11 cellular contexts compared by ENCODE assay signal in the genomic region with DNA sequence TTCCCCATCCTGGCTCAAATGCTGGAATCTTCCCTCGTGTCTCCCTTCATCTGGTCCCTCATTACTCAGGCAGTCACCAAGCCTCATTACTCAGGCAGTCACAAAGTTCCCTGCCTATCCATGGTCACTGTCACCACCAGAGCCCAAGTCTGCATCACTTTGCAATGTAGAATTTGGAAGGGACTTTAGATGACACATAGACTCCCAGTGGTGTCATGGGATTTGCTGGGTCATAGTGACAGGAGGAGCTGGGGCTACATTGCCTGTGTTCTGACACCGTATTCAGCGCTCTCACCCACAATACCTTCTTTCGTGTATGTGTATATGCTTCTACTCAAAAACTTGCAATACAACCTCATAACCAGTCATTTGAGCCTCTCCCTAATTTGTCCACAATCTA. TPM values are rescaled to one million over a fixed set of nuclear protein-coding genes. Genes with fewer than 3 reads are reported as not detected.
DNase-seq lines count a peak whose midpoint lies in the region; ATAC-seq and TF ChIP-seq lines count a peak whose summit lies in the region.
"Had no signal": no experiment of that assay in that cellular context is flagged by ENCODE, and none has a peak within 500 bp of the region (broad histone marks: within the 10 kb centered on the region; RNA-seq: fewer than 3 reads in every experiment).

No MANE protein-coding gene starts in this region.

- POLR2A ChIA-PET in CD8-positive, alpha-beta memory T cell (lab: Charles Lee) = interaction anchor here (3.2 kb wide), 1 partner anchor 25 kb away, joined by 13 read pairs; the partner anchor contains the start of gene AGBL5

- peak overlapping the region in 5 of 8 donors; percentile 20 to 85 (median 63) for H3K27ac Mint-ChIP-seq in CD8-positive, alpha-beta memory T cell
- peak overlapping the region; percentile 73 for H3K27ac Mint-ChIP-seq in activated T-helper 2 cell treated with anti-CD3 and anti-CD28 coated beads, Interferon-gamma antibody, Interleukin-2, Interleukin-4, amounts not matched to agents 10 μg/mL and 5 μg/mL and 100 μg/mL, durations not matched to agents 14 hours and 24 hours and 36 hours
- H3K27ac Mint-ChIP-seq in neural progenitor cell = no peak overlapping the region
- H3K27ac Mint-ChIP-seq: memory B cell had no signal

- H3K79me2 ChIP-seq in neural progenitor cell (ENCODE audit: low read depth) = peaks cover under 1% of the 10 kb centered on the region

- H3F3A ChIP-seq in neural progenitor cell (ENCODE audit: low read depth) = peaks cover 21% of the 10 kb centered on the region

- H3K9ac ChIP-seq in neural progenitor cell = no peak overlapping the region

- H3K27me3 Mint-ChIP-seq in CD8-positive, alpha-beta memory T cell = peaks cover 0 to 2% of the 10 kb centered on the region in 2 donors
- no peaks in the 10 kb centered on the region for H3K27me3 Mint-ChIP-seq in activated T-helper 2 cell treated with anti-CD3 and anti-CD28 coated beads, Interferon-gamma antibody, Interleukin-2, Interleukin-4, amounts not matched to agents 10 μg/mL and 5 μg/mL and 100 μg/mL, durations not matched to agents 14 hours and 24 hours and 36 hours (ENCODE audit: low read depth)
- H3K27me3 Mint-ChIP-seq in neural progenitor cell (ENCODE audit: insufficient read depth, low read depth) = peaks cover 2% of the 10 kb centered on the region

- H3K9me3 Mint-ChIP-seq in CD8-positive, alpha-beta memory T cell = no peaks in the 10 kb centered on the region
- no peaks in the 10 kb centered on the region for H3K9me3 Mint-ChIP-seq in activated T-helper 2 cell treated with anti-CD3 and anti-CD28 coated beads, Interferon-gamma antibody, Interleukin-2, Interleukin-4, amounts not matched to agents 10 μg/mL and 5 μg/mL and 100 μg/mL, durations not matched to agents 14 hours and 24 hours and 36 hours
- H3K9me3 Mint-ChIP-seq in neural progenitor cell = no peaks in the 10 kb centered on the region
- H3K9me3 Mint-ChIP-seq: memory B cell had no signal

- no peak overlapping the region for H2AFZ ChIP-seq in neural progenitor cell (replicated peaks)

- no peak overlapping the region for H3K4me3 ChIP-seq in CD8-positive, alpha-beta memory T cell (ENCODE audit: low read length)
- H3K4me3 ChIP-seq in neural progenitor cell = no peak overlapping the region
- no peak overlapping the region for H3K4me3 ChIP-seq in brain microvascular endothelial cell (ENCODE audit: low read depth, low read length)
- H3K4me3 ChIP-seq: body of pancreas, right atrium auricular region had no signal

- H3K4me1 Mint-ChIP-seq in CD8-positive, alpha-beta memory T cell = peaks cover 41 to 49% (median 44%) of the 10 kb centered on the region in 3 donors
- H3K4me1 Mint-ChIP-seq in activated T-helper 2 cell treated with anti-CD3 and anti-CD28 coated beads, Interferon-gamma antibody, Interleukin-2, Interleukin-4, amounts not matched to agents 10 μg/mL and 5 μg/mL and 100 μg/mL, durations not matched to agents 14 hours and 24 hours and 36 hours (ENCODE audit: low read depth) = peaks cover 50% of the 10 kb centered on the region
- H3K4me1 Mint-ChIP-seq in neural progenitor cell = peaks cover 61% of the 10 kb centered on the region

- intact Hi-C loops in activated T-helper 2 cell treated with anti-CD3 and anti-CD28 coated beads, Interferon-gamma antibody, Interleukin-2, Interleukin-4, amounts not matched to agents 10 μg/mL and 5 μg/mL and 100 μg/mL, durations not matched to agents 14 hours and 24 hours and 36 hours (cut with micrococcal nuclease) = no loop called here

- H3K36me3 ChIP-seq in CD8-positive, alpha-beta memory T cell (ENCODE audit: insufficient read depth, low read length) = no peaks in the 10 kb centered on the region
- H3K36me3 ChIP-seq in neural progenitor cell (no peaks in the 10 kb centered on the region), brain microvascular endothelial cell (replicated peaks) (peaks cover under 1% of the 10 kb centered on the region)
- H3K36me3 ChIP-seq: right atrium auricular region had no signal

- H3K27me3 ChIP-seq in CD8-positive, alpha-beta memory T cell (ENCODE audit: insufficient read depth, low read length, poor library complexity, severe bottlenecking) = no peaks in the 10 kb centered on the region
- H3K27me3 ChIP-seq in neural progenitor cell (no peaks in the 10 kb centered on the region), brain microvascular endothelial cell (replicated peaks) (no peaks in the 10 kb centered on the region)
- H3K27me3 ChIP-seq: body of pancreas, right atrium auricular region had no signal

- no peaks in the 10 kb centered on the region for H4K20me1 ChIP-seq in neural progenitor cell (ENCODE audit: low read depth)

- CTCF ChIA-PET in CD8-positive, alpha-beta memory T cell (lab: Charles Lee) = no interaction called here

- H3K4me2 ChIP-seq in neural progenitor cell = no peak overlapping the region

- H3K4me1 ChIP-seq in CD8-positive, alpha-beta memory T cell (ENCODE audit: insufficient read depth, low read length) = peaks cover 37% of the 10 kb centered on the region
- peaks cover 16% of the 10 kb centered on the region for H3K4me1 ChIP-seq in neural progenitor cell

- peak overlapping the region in 3 of 7 donors; percentile 1 to 43 (median 10) for H3K4me3 Mint-ChIP-seq in CD8-positive, alpha-beta memory T cell
- no peak overlapping the region for H3K4me3 Mint-ChIP-seq in activated T-helper 2 cell treated with anti-CD3 and anti-CD28 coated beads, Interferon-gamma antibody, Interleukin-2, Interleukin-4, amounts not matched to agents 10 μg/mL and 5 μg/mL and 100 μg/mL, durations not matched to agents 14 hours and 24 hours and 36 hours (ENCODE audit: low read depth)
- H3K4me3 Mint-ChIP-seq in neural progenitor cell = peak overlapping the region; percentile 1
- H3K4me3 Mint-ChIP-seq: memory B cell had no signal

- H3K27ac ChIP-seq in CD8-positive, alpha-beta memory T cell (ENCODE audit: low read depth, low read length) = no peak overlapping the region
- H3K27ac ChIP-seq in neural progenitor cell (no peak overlapping the region), brain microvascular endothelial cell (no peak overlapping the region)
- H3K27ac ChIP-seq: body of pancreas had no signal

- H3K9me3 ChIP-seq in CD8-positive, alpha-beta memory T cell (ENCODE audit: low read length) = no peaks in the 10 kb centered on the region
- no peaks in the 10 kb centered on the region for H3K9me3 ChIP-seq in neural progenitor cell (ENCODE audit: low read depth)
- H3K9me3 ChIP-seq: body of pancreas, right atrium auricular region had no signal

- in situ Hi-C loops in brain microvascular endothelial cell (cut with HindIII; ENCODE audit: low pct_ligation_motif_present, low sequenced_read_pairs) = no loop called here

- DNase-seq in CD8-positive, alpha-beta memory T cell = no peak
- DNase-seq in activated T-helper 2 cell treated with anti-CD3 and anti-CD28 coated beads, Interferon-gamma antibody, Interleukin-2, Interleukin-4, amounts not matched to agents 10 μg/mL and 5 μg/mL and 100 μg/mL, durations not matched to agents 14 hours and 24 hours and 36 hours (ENCODE audit: low spot score) = no peak
- DNase-seq in neural progenitor cell (ENCODE audit: low spot score) = no peak
- DNase-seq in brain microvascular endothelial cell = no peak
- DNase-seq: body of pancreas, hypothalamus, NCI-H2107 had no signal

- ATAC-seq in HG02884 (IDR thresholded peaks at IDR 0.05; ENCODE audit: unreplicated experiment) (no peak), HG03039 (IDR thresholded peaks at IDR 0.05; ENCODE audit: unreplicated experiment) (no peak)
- ATAC-seq: body of pancreas had no signal

- no peak for TF ChIP-seq CTCF in neural progenitor cell (IDR thresholded peaks at IDR 0.05)
- TF ChIP-seq CTCF in brain microvascular endothelial cell (IDR thresholded peaks at IDR 0.05; ENCODE audit: low read depth, low read length, missing control alignments) = no peak

- no peaks in the 10 kb centered on the region for H3K36me3 Mint-ChIP-seq in CD8-positive, alpha-beta memory T cell
- H3K36me3 Mint-ChIP-seq in activated T-helper 2 cell treated with anti-CD3 and anti-CD28 coated beads, Interferon-gamma antibody, Interleukin-2, Interleukin-4, amounts not matched to agents 10 μg/mL and 5 μg/mL and 100 μg/mL, durations not matched to agents 14 hours and 24 hours and 36 hours (ENCODE audit: low read depth) = no peaks in the 10 kb centered on the region
- no peaks in the 10 kb centered on the region for H3K36me3 Mint-ChIP-seq in neural progenitor cell
- H3K36me3 Mint-ChIP-seq: memory B cell had no signal

RNA-seq across cellular contexts. Expression of gene EMILIN1, which starts 2.1 kb away (rescaled TPM):
- under 1 TPM; 0.79 to 0.89 TPM for total RNA-seq in CD8-positive, alpha-beta memory T cell
- 0.85 TPM for polyA plus RNA-seq in CD8-positive, alpha-beta memory T cell
- 0.87 and 0.94 TPM in 2 replicates for total RNA-seq in activated T-helper 2 cell treated with anti-CD3 and anti-CD28 coated beads, Interferon-gamma antibody, Interleukin-2, Interleukin-4, amounts not matched to agents 10 μg/mL and 5 μg/mL and 100 μg/mL, durations not matched to agents 14 hours and 24 hours and 36 hours
- 0.15 and 5.1 TPM in 2 replicates for total RNA-seq in neural progenitor cell (ENCODE audit: low replicate concordance)

RNA-seq across cellular contexts. Expression of gene OST4, which starts 4.9 kb away (rescaled TPM):
- total RNA-seq in CD8-positive, alpha-beta memory T cell = 100 to 1,000 TPM; 346 to 353 TPM
- polyA plus RNA-seq in CD8-positive, alpha-beta memory T cell = 907 TPM
- total RNA-seq in activated T-helper 2 cell treated with anti-CD3 and anti-CD28 coated beads, Interferon-gamma antibody, Interleukin-2, Interleukin-4, amounts not matched to agents 10 μg/mL and 5 μg/mL and 100 μg/mL, durations not matched to agents 14 hours and 24 hours and 36 hours = 330 and 341 TPM in 2 replicates
- 84.6 and 256 TPM in 2 replicates for total RNA-seq in neural progenitor cell (ENCODE audit: low replicate concordance)

RNA-seq across cellular contexts. Expression of gene KHK, which starts 10.2 kb away (rescaled TPM):
- total RNA-seq in CD8-positive, alpha-beta memory T cell = 10 to 100 TPM; 14.5 to 17.8 TPM
- 6.5 TPM for polyA plus RNA-seq in CD8-positive, alpha-beta memory T cell
- 12.3 and 13.4 TPM in 2 replicates for total RNA-seq in activated T-helper 2 cell treated with anti-CD3 and anti-CD28 coated beads, Interferon-gamma antibody, Interleukin-2, Interleukin-4, amounts not matched to agents 10 μg/mL and 5 μg/mL and 100 μg/mL, durations not matched to agents 14 hours and 24 hours and 36 hours
- total RNA-seq in neural progenitor cell (ENCODE audit: low replicate concordance) = 3.3 and 5.0 TPM in 2 replicates

RNA-seq across cellular contexts. Expression of gene AGBL5, which starts 24.9 kb away (rescaled TPM):
- 10 to 100 TPM; 16.0 to 17.3 TPM for total RNA-seq in CD8-positive, alpha-beta memory T cell
- polyA plus RNA-seq in CD8-positive, alpha-beta memory T cell = 11.5 TPM
- 12.5 and 13.8 TPM in 2 replicates for total RNA-seq in activated T-helper 2 cell treated with anti-CD3 and anti-CD28 coated beads, Interferon-gamma antibody, Interleukin-2, Interleukin-4, amounts not matched to agents 10 μg/mL and 5 μg/mL and 100 μg/mL, durations not matched to agents 14 hours and 24 hours and 36 hours
- 68.3 and 84.7 TPM in 2 replicates for total RNA-seq in neural progenitor cell (ENCODE audit: low replicate concordance)

RNA-seq across cellular contexts. Expression of gene CGREF1, which starts 42.6 kb away (rescaled TPM):
- 1 to 10 TPM; 2.7 to 3.5 TPM for total RNA-seq in CD8-positive, alpha-beta memory T cell
- polyA plus RNA-seq in CD8-positive, alpha-beta memory T cell = 0.17 TPM
- 8.1 and 9.0 TPM in 2 replicates for total RNA-seq in activated T-helper 2 cell treated with anti-CD3 and anti-CD28 coated beads, Interferon-gamma antibody, Interleukin-2, Interleukin-4, amounts not matched to agents 10 μg/mL and 5 μg/mL and 100 μg/mL, durations not matched to agents 14 hours and 24 hours and 36 hours
- 2.1 and 3.0 TPM in 2 replicates for total RNA-seq in neural progenitor cell (ENCODE audit: low replicate concordance)
